In genomic region chr18:2903006-2903405, GRCh38 we compare ENCODE assay signal across 11 cellular contexts. TPM values are rescaled to one million over a fixed set of nuclear protein-coding genes. Genes with fewer than 3 reads are reported as not detected.
DNase-seq lines count a peak whose midpoint lies in the region; ATAC-seq, FAIRE-seq and TF ChIP-seq lines count a peak whose summit lies in the region.
"Had no signal": no experiment of that assay in that cellular context is flagged by ENCODE, and none has a peak within 500 bp of the region (broad histone marks: within the 10 kb centered on the region; RNA-seq: fewer than 3 reads in every experiment).

No MANE protein-coding gene starts in this region.

- no peak for ATAC-seq in GM21717 (IDR thresholded peaks at IDR 0.05; ENCODE audit: unreplicated experiment)
- ATAC-seq: upper lobe of right lung had no signal

- TF ChIP-seq CTCF in LNCaP clone FGC (IDR thresholded peaks at IDR 0.05; ENCODE audit: control insufficient read depth, extremely low read depth, insufficient read depth): no peak

- DNase-seq in A172 (ENCODE audit: low spot score): peak; percentile 61
- peak; percentile 7 for DNase-seq in LNCaP clone FGC (ENCODE audit: low read depth)
- DNase-seq in dedifferentiated amniotic fluid mesenchymal stem cell (ENCODE audit: extremely low spot score): peak; percentile 77
- peak; percentile 57 for DNase-seq in left kidney (ENCODE audit: low read depth, low spot score)
- no peak for DNase-seq in activated CD4-positive, alpha-beta T cell treated with anti-CD3 and anti-CD28 coated beads for 48 hours
- DNase-seq in epidermal melanocyte (ENCODE audit: insufficient read length, low spot score): no peak
- DNase-seq in RCC 7860 (ENCODE audit: low spot score): no peak
- DNase-seq: SW 1271, upper lobe of right lung had no signal

- no peak for FAIRE-seq in RCC 7860 (lab: Jason Lieb, UNC)
- FAIRE-seq: H1 had no signal

- no peak overlapping the region for H3K4me3 ChIP-seq in LNCaP clone FGC (ENCODE audit: low read depth, low read length)
- H3K4me3 ChIP-seq: upper lobe of right lung had no signal

RNA-seq across cellular contexts. Expression of gene EMILIN2, which starts 56.2 kb away (rescaled TPM):
- total RNA-seq in A172 (2014; rRNA removed; shearing (Covaris generic)): 1.7 and 4.3 TPM in 2 replicates

Comparison
In these comparisons a context has a peak if more than half of its experiments do, and no peak if none do; other contexts are left out.
1. DNase-seq: peak in A172 (single experiment), LNCaP clone FGC (single experiment), dedifferentiated amniotic fluid mesenchymal stem cell (single experiment) and left kidney (single experiment); none in activated CD4-positive, alpha-beta T cell treated with anti-CD3 and anti-CD28 coated beads for 48 hours (single experiment), epidermal melanocyte (single experiment) and RCC 7860 (single experiment).